Comparison of ENCODE assay signal across 30 cellular contexts in the genomic region with DNA sequence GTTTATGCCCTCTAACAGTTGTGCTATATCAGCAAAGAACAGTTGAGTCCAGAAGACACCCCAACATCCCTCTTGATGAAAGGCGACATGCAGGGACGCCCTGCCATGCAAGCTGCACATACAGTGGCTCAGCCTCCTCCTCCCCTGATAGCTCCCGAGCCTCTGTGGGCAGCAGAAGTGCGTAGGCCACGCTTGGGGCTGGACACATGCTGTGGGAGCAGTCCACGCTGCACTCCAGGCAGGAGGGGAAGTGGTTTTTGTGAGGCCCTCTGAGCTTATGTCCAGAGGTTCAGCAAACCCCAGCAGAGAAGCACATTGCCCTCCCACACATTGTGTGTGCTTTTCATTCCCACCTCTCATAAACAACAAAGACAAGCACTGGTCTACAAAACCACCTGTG.
A peak's percentile ranks its signal among the peaks of the same experiment; 100 is the strongest.
DNase-seq lines count a peak whose midpoint lies in the region; ATAC-seq and TF ChIP-seq lines count a peak whose summit lies in the region.
"Had no signal": no experiment of that assay in that cellular context is flagged by ENCODE, and none has a peak within 500 bp of the region (broad histone marks: within the 10 kb centered on the region; RNA-seq: fewer than 3 reads in every experiment).

No MANE protein-coding gene starts in this region.

- TF ChIP-seq CTCF in HL-60 (IDR thresholded peaks at IDR 0.05; ENCODE audit: insufficient read depth, low read length) = no peak
- TF ChIP-seq CTCF in chondrocyte (IDR thresholded peaks at IDR 0.05) = no peak
- TF ChIP-seq CTCF in GM20000 (IDR thresholded peaks at IDR 0.05; ENCODE audit: extremely low read depth, missing control alignments) = no peak

- peak in 1 of 2 experiments; percentile 42 for DNase-seq in HL-60 (ENCODE audit: low read depth in 1 of 2, low spot score in 1 of 2)
- DNase-seq in chondrocyte (ENCODE audit: low spot score) = peak; percentile 86
- no peak for DNase-seq in neuronal stem cell (ENCODE audit: low spot score)
- DNase-seq in GM20000 (ENCODE audit: low spot score) = no peak
- DNase-seq in NCI-H146 (lab: John Stamatoyannopoulos, UW) = no peak
- DNase-seq: activated CD8-positive, alpha-beta memory T cell treated with anti-CD3 and anti-CD28 coated beads, Interleukin-2, amount 50 U/mL, for 48 hours; activated CD8-positive, alpha-beta T cell treated with anti-CD3 and anti-CD28 coated beads for 36 hours; activated naive CD4-positive, alpha-beta T cell treated with anti-CD3 and anti-CD28 coated beads, Interleukin-2, amount 10 ng/mL, durations not matched to agents 7 days and 5 days; Calu3; cerebellar nuclear complex; DMS79; GM23248; NCI-H2081; NCI-H345; nephron progenitor cell; PC-9; stimulated activated CD4-positive, alpha-beta T cell treated with anti-CD3 and anti-CD28 coated beads, Interleukin-12 subunit alpha, Interleukin-12 subunit beta, amount 100 ng/mL, for 4 hours; stimulated activated CD4-positive, alpha-beta T cell treated with anti-CD3 and anti-CD28 coated beads, Interleukin-2, amount 100 ng/mL, for 48 hours; upper lobe of left lung had no signal

- no peak overlapping the region for H3K14ac ChIP-seq in neuronal stem cell (ENCODE audit: low read length)

- H3K4me2 ChIP-seq in neuronal stem cell (ENCODE audit: insufficient read depth, low read length, poor library complexity, severe bottlenecking) = no peak overlapping the region
- H3K4me2 ChIP-seq: hepatocyte, PC-9 had no signal

- no peak overlapping the region for H2AFZ ChIP-seq in neuronal stem cell (ENCODE audit: low read length)
- H2AFZ ChIP-seq: GM23248, hepatocyte, parathyroid adenoma, PC-9 had no signal

- peak overlapping the region; percentile 23 for H3K27ac ChIP-seq in HL-60 (replicated peaks)
- H3K27ac ChIP-seq in neuronal stem cell (replicated peaks; ENCODE audit: low read length) = no peak overlapping the region
- peak overlapping the region; percentile 33 for H3K27ac ChIP-seq in temporal lobe (ENCODE audit: low read depth, low read length)
- H3K27ac ChIP-seq: adrenal gland, C4-2B, gastroesophageal sphincter, GM23248, hepatocyte, parathyroid adenoma, PC-9, upper lobe of left lung had no signal

- H4K91ac ChIP-seq in neuronal stem cell (ENCODE audit: low read depth, low read length, poor library complexity) = no peak overlapping the region

- ATAC-seq in HG03469 (IDR thresholded peaks at IDR 0.05; ENCODE audit: unreplicated experiment) (no peak), GM18861 (IDR thresholded peaks at IDR 0.05; ENCODE audit: unreplicated experiment) (no peak)
- ATAC-seq: activated CD8-positive, alpha-beta T cell treated with anti-CD3 and anti-CD28 coated beads for 36 hours; K562; SK-N-SH treated with all-trans-retinoic acid at 6 μM for 48 hours had no signal

- no peak overlapping the region for H3K23ac ChIP-seq in neuronal stem cell (ENCODE audit: low read depth, low read length, poor library complexity)

- H3K27me3 ChIP-seq in HL-60 (ENCODE audit: insufficient read depth, poor library complexity, severe bottlenecking) (no peaks in the 10 kb centered on the region), neuronal stem cell (ENCODE audit: control insufficient read depth in 3 of 3, insufficient read depth in 3 of 3, low read depth in 1 of 3, low read length in 3 of 3) (no peaks in the 10 kb centered on the region)
- H3K27me3 ChIP-seq: adrenal gland, gastroesophageal sphincter, hepatocyte, upper lobe of left lung had no signal

- peaks cover 81% of the 10 kb centered on the region for H3K4me1 Mint-ChIP-seq in chondrocyte (ENCODE audit: low read depth)

- no peaks in the 10 kb centered on the region for H3K36me3 ChIP-seq in neuronal stem cell (replicated peaks in 1 of 2; ENCODE audit: control insufficient read depth in 2 of 2, insufficient read depth in 2 of 2, low read length in 2 of 2)
- H3K36me3 ChIP-seq: adrenal gland had no signal

- H3K27ac Mint-ChIP-seq in chondrocyte (ENCODE audit: unreplicated experiment) = no peak overlapping the region
- H3K27ac Mint-ChIP-seq: activated CD8-positive, alpha-beta T cell treated with anti-CD3 and anti-CD28 coated beads for 36 hours; activated naive CD4-positive, alpha-beta T cell treated with anti-CD3 and anti-CD28 coated beads, Interleukin-2, amount 10 ng/mL, durations not matched to agents 7 days and 5 days; activated T-helper 1 cell treated with anti-CD3 and anti-CD28 coated beads, Interleukin-12 subunit alpha, Interleukin-12 subunit beta, Interleukin-2, Interleukin-4 antibody, amounts not matched to agents 30 ng/mL and 10 ng/mL and 1 ng/mL, durations not matched to agents 14 hours and 24 hours and 36 hours; nephron progenitor cell had no signal

- no peak overlapping the region for H2BK15ac ChIP-seq in neuronal stem cell (ENCODE audit: low read length)

- no peaks in the 10 kb centered on the region for H3K9me3 Mint-ChIP-seq in chondrocyte (ENCODE audit: low read depth)
- H3K9me3 Mint-ChIP-seq: activated CD8-positive, alpha-beta T cell treated with anti-CD3 and anti-CD28 coated beads for 36 hours; activated naive CD4-positive, alpha-beta T cell treated with anti-CD3 and anti-CD28 coated beads, Interleukin-2, amount 10 ng/mL, durations not matched to agents 7 days and 5 days; activated T-helper 1 cell treated with anti-CD3 and anti-CD28 coated beads, Interleukin-12 subunit alpha, Interleukin-12 subunit beta, Interleukin-2, Interleukin-4 antibody, amounts not matched to agents 30 ng/mL and 10 ng/mL and 1 ng/mL, durations not matched to agents 14 hours and 24 hours and 36 hours; nephron progenitor cell had no signal

- H3K4me1 ChIP-seq in neuronal stem cell (ENCODE audit: control insufficient read depth in 2 of 2, insufficient read depth in 1 of 2, low read depth in 1 of 2, low read length in 2 of 2) = peaks cover 4 to 6% of the 10 kb centered on the region in 2 donors
- H3K4me1 ChIP-seq: parathyroid adenoma had no signal

- no CpG with 5 or more reads among the region's 6 CpGs for WGBS in neuronal stem cell (ENCODE audit: extremely low coverage in 2 of 2, insufficient read length in 2 of 2, insufficient replicate concordance in 1 of 2), 2 donors

- H2BK5ac ChIP-seq in neuronal stem cell (ENCODE audit: low read length) = no peak overlapping the region

- H2BK12ac ChIP-seq in neuronal stem cell (ENCODE audit: low read length) = no peak overlapping the region

- H3K18ac ChIP-seq in neuronal stem cell (ENCODE audit: low read length) = peak overlapping the region; percentile 84

- H3K4me3 Mint-ChIP-seq in chondrocyte (ENCODE audit: unreplicated experiment) = no peak overlapping the region
- H3K4me3 Mint-ChIP-seq: activated CD8-positive, alpha-beta T cell treated with anti-CD3 and anti-CD28 coated beads for 36 hours; activated naive CD4-positive, alpha-beta T cell treated with anti-CD3 and anti-CD28 coated beads, Interleukin-2, amount 10 ng/mL, durations not matched to agents 7 days and 5 days; activated T-helper 1 cell treated with anti-CD3 and anti-CD28 coated beads, Interleukin-12 subunit alpha, Interleukin-12 subunit beta, Interleukin-2, Interleukin-4 antibody, amounts not matched to agents 30 ng/mL and 10 ng/mL and 1 ng/mL, durations not matched to agents 14 hours and 24 hours and 36 hours; nephron progenitor cell had no signal

- H3K9ac ChIP-seq in neuronal stem cell (ENCODE audit: low read depth, low read length, poor library complexity) = no peak overlapping the region
- H3K9ac ChIP-seq: GM23248, parathyroid adenoma had no signal

- H3K36me3 Mint-ChIP-seq in chondrocyte (ENCODE audit: low read depth) = peaks cover 25% of the 10 kb centered on the region
- H3K36me3 Mint-ChIP-seq: activated naive CD4-positive, alpha-beta T cell treated with anti-CD3 and anti-CD28 coated beads, Interleukin-2, amount 10 ng/mL, durations not matched to agents 7 days and 5 days had no signal

- H3K9me3 ChIP-seq in neuronal stem cell (replicated peaks in 1 of 2; ENCODE audit: control insufficient read depth in 2 of 2, insufficient read depth in 1 of 2, low read depth in 1 of 2, low read length in 2 of 2) = peaks cover 0 to 2% of the 10 kb centered on the region in 2 donors
- H3K9me3 ChIP-seq: adrenal gland, gastroesophageal sphincter, upper lobe of left lung had no signal

- H4K8ac ChIP-seq in neuronal stem cell (ENCODE audit: low read depth, low read length) = no peak overlapping the region

- no peak overlapping the region for H2AK5ac ChIP-seq in neuronal stem cell (ENCODE audit: low read depth, low read length)

- no peaks in the 10 kb centered on the region for H3K79me1 ChIP-seq in neuronal stem cell (ENCODE audit: low read depth, low read length)

- H3K27me3 Mint-ChIP-seq in chondrocyte (ENCODE audit: low read depth) = no peaks in the 10 kb centered on the region
- H3K27me3 Mint-ChIP-seq: activated CD8-positive, alpha-beta T cell treated with anti-CD3 and anti-CD28 coated beads for 36 hours had no signal

- H3K4ac ChIP-seq in neuronal stem cell (ENCODE audit: low read length) = no peak overlapping the region

- H2BK120ac ChIP-seq in neuronal stem cell (ENCODE audit: low read depth, low read length) = no peak overlapping the region

- H3K4me3 ChIP-seq in HL-60 (replicated peaks; ENCODE audit: insufficient read depth, low read length) (no peak overlapping the region), neuronal stem cell (ENCODE audit: low read length in 2 of 2) (no peak overlapping the region)
- H3K4me3 ChIP-seq: adrenal gland, gastroesophageal sphincter, GM23248, hepatocyte, K562, PC-9, upper lobe of left lung had no signal
